Comparison of ENCODE assay signal across 1 cellular context in the genomic region with DNA sequence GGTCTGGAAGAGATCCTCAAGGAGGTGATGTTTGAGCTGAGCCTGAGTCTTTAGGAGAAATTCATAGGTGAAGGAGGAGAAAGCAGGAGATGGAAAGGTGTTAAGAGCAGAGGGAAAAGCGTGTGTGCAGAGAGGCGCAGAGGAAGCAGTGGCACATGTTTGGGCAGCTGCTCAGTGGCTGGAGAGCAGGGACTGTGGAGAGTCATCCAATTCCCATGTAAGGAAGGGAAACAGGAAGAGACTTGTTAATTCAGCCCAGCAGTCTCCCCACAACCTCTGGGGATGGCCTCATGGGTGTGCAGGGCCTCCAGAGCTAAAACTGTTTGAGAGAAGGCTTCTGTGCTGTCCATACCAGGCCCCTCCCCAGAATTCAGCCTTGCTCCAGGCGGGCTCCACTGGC.
TF ChIP-seq lines count a peak whose summit lies in the region.

No MANE protein-coding gene starts in this region.

TF ChIP-seq in GM23338, 12 proteins besides CTCF, POLR2A, EP300 and RAD21 (continued from another document):
- no peak for TF ChIP-seq REST (IDR thresholded peaks at IDR 0.05; ENCODE audit: unreplicated experiment)
